14 cellular contexts compared by ENCODE assay signal in the genomic region with DNA sequence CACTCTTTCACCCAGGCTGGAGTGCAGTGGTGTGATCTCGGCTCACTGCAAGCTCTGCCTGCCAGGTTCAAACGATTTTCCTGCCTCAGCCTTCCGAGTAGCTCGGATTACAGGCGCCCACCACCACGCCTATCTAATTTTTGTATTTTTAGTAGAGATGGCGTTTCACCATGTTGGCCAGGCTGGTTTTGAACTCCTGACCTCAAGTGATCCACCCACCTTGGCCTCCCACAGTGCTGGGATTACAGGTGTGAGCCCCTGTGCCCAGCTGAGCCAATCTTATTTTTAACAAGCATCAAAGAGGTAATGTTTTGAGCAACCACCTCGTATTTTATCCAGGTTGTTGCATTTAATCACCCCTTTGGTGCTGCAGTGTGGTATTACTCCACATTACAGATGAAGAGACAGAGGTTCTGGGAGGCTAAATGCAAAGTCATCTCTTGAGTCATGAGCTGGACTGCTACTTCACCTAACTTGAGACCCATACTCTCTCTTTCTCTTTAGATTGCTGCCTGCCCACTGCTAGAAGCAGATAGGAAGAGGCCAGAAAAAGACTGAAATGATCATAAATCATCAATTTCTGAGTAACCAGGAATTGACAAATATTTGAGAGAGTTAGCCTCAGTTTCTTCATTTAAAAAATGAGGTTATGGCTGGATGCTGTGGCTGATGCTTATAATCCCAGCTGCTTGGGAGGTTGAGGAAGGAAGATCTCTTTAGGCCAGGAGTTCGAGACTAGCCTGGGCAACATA.
DNase-seq lines count a peak whose midpoint lies in the region; ATAC-seq and TF ChIP-seq lines count a peak whose summit lies in the region.
"Had no signal": no experiment of that assay in that cellular context is flagged by ENCODE, and none has a peak within 500 bp of the region (broad histone marks: within the 10 kb centered on the region; RNA-seq: fewer than 3 reads in every experiment).

No MANE protein-coding gene starts in this region.

- H3K27ac Mint-ChIP-seq in activated CD4-positive, alpha-beta T cell treated with anti-CD3 and anti-CD28 coated beads for 36 hours, result peak overlapping the region; percentile 55
- H3K27ac Mint-ChIP-seq in glutamatergic neuron (ENCODE audit: unreplicated experiment) (peak overlapping the region; percentile 99), WTC11 (no peak overlapping the region)
- H3K27ac Mint-ChIP-seq: CD14-positive monocyte had no signal

- DNase-seq in activated CD4-positive, alpha-beta T cell treated with anti-CD3 and anti-CD28 coated beads for 36 hours, result peak; percentile 11
- no peak for DNase-seq in activated CD4-positive, alpha-beta T cell treated with anti-CD3 and anti-CD28 coated beads for 1 hour
- peak; percentile 22 for DNase-seq in Caki2 (ENCODE audit: low read depth)
- peak; percentile 37 for DNase-seq in OCI-M1 (lab: John Stamatoyannopoulos, UW)
- no peak for DNase-seq in glutamatergic neuron
- DNase-seq in stimulated activated CD4-positive, alpha-beta T cell treated with anti-CD3 and anti-CD28 coated beads, Interleukin-2, amount 100 ng/mL, for 48 hours, result no peak
- DNase-seq in WTC11 (ENCODE audit: low spot score), result no peak
- DNase-seq in NCI-H446 (lab: John Stamatoyannopoulos, UW), result no peak
- DNase-seq: COR-L47, NCI-H146, NCI-H748 treated with DMSO at 0.1 percent for 48 hours had no signal

- TF ChIP-seq CTCF in glutamatergic neuron (IDR thresholded peaks at IDR 0.05; ENCODE audit: partially characterized antibody, unreplicated experiment) (no peak), WTC11 (IDR thresholded peaks at IDR 0.05) (no peak)

- CTCF ChIA-PET in activated CD4-positive, alpha-beta T cell treated with anti-CD3 and anti-CD28 coated beads for 36 hours (lab: Charles Lee), result interaction anchor here (0.6 kb wide), 1 partner anchor 189 kb away, joined by 3 read pairs; no protein-coding TSS in a partner anchor
- CTCF ChIA-PET in WTC11 (lab: Charles Lee), result no interaction called here

- H3K27me3 Mint-ChIP-seq in activated CD4-positive, alpha-beta T cell treated with anti-CD3 and anti-CD28 coated beads for 36 hours, result no peaks in the 10 kb centered on the region
- peaks cover 10% of the 10 kb centered on the region for H3K27me3 Mint-ChIP-seq in glutamatergic neuron (ENCODE audit: unreplicated experiment)
- no peaks in the 10 kb centered on the region for H3K27me3 Mint-ChIP-seq in WTC11 (ENCODE audit: low read depth)

- no peak overlapping the region for H3K4me3 Mint-ChIP-seq in activated CD4-positive, alpha-beta T cell treated with anti-CD3 and anti-CD28 coated beads for 36 hours
- H3K4me3 Mint-ChIP-seq in glutamatergic neuron (ENCODE audit: unreplicated experiment), result no peak overlapping the region
- H3K4me3 Mint-ChIP-seq in WTC11, result no peak overlapping the region
- H3K4me3 Mint-ChIP-seq: CD14-positive monocyte had no signal

- in situ Hi-C loops in Caki2 (cut with HindIII; ENCODE audit: low pct_unique_long_range_greater_than_20kb, low sequenced_read_pairs), result no loop called here

- POLR2A ChIA-PET in activated CD4-positive, alpha-beta T cell treated with anti-CD3 and anti-CD28 coated beads for 36 hours (lab: Charles Lee), result no interaction called here
- POLR2A ChIA-PET in WTC11 (lab: Charles Lee), result no interaction called here

- no peaks in the 10 kb centered on the region for H3K9me3 Mint-ChIP-seq in activated CD4-positive, alpha-beta T cell treated with anti-CD3 and anti-CD28 coated beads for 36 hours (ENCODE audit: low read depth)
- H3K9me3 Mint-ChIP-seq in glutamatergic neuron (ENCODE audit: unreplicated experiment) (peaks cover 15% of the 10 kb centered on the region), WTC11 (peaks cover 3% of the 10 kb centered on the region; the same call in 1 of the 2 replicates)

- peak; percentile 84 for ATAC-seq in activated CD4-positive, alpha-beta T cell treated with anti-CD3 and anti-CD28 coated beads for 36 hours
- no peak for ATAC-seq in WTC11
- ATAC-seq: Panc1, Right ventricle myocardium inferior had no signal

- intact Hi-C loops in activated CD4-positive, alpha-beta T cell treated with anti-CD3 and anti-CD28 coated beads for 36 hours (cut with DNase I, micrococcal nuclease), result no loop called here

- peaks cover 41% of the 10 kb centered on the region for H3K4me1 Mint-ChIP-seq in activated CD4-positive, alpha-beta T cell treated with anti-CD3 and anti-CD28 coated beads for 36 hours
- peaks cover 34% of the 10 kb centered on the region for H3K4me1 Mint-ChIP-seq in glutamatergic neuron (ENCODE audit: low read depth, unreplicated experiment)
- peaks cover 13% of the 10 kb centered on the region for H3K4me1 Mint-ChIP-seq in WTC11

- no peaks in the 10 kb centered on the region for H3K36me3 Mint-ChIP-seq in activated CD4-positive, alpha-beta T cell treated with anti-CD3 and anti-CD28 coated beads for 36 hours (ENCODE audit: low read depth)
- H3K36me3 Mint-ChIP-seq in glutamatergic neuron (ENCODE audit: unreplicated experiment) (no peaks in the 10 kb centered on the region), WTC11 (no peaks in the 10 kb centered on the region)
- H3K36me3 Mint-ChIP-seq: CD14-positive monocyte had no signal

TF ChIP-seq in WTC11, 78 proteins besides CTCF, POLR2A, EP300 and RAD21:
- TF ChIP-seq SOX15 (CRISPR knock-in tag; IDR thresholded peaks at IDR 0.05) (no peak), TCF7 (CRISPR knock-in tag; IDR thresholded peaks at IDR 0.05; ENCODE audit: low read depth) (no peak), SP1 (CRISPR knock-in tag; conservative IDR thresholded peaks at IDR 0.05) (no peak), NR2C2 (CRISPR knock-in tag; IDR thresholded peaks at IDR 0.05) (no peak), ZNF396 (CRISPR knock-in tag; IDR thresholded peaks at IDR 0.05; ENCODE audit: borderline replicate concordance) (no peak)
- TF ChIP-seq, protein P1, sequence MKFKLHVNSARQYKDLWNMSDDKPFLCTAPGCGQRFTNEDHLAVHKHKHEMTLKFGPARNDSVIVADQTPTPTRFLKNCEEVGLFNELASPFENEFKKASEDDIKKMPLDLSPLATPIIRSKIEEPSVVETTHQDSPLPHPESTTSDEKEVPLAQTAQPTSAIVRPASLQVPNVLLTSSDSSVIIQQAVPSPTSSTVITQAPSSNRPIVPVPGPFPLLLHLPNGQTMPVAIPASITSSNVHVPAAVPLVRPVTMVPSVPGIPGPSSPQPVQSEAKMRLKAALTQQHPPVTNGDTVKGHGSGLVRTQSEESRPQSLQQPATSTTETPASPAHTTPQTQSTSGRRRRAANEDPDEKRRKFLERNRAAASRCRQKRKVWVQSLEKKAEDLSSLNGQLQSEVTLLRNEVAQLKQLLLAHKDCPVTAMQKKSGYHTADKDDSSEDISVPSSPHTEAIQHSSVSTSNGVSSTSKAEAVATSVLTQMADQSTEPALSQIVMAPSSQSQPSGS (CRISPR knock-in tag; IDR thresholded peaks at IDR 0.05; ENCODE audit: borderline replicate concordance, low read depth), result no peak
- TF ChIP-seq, protein P2, sequence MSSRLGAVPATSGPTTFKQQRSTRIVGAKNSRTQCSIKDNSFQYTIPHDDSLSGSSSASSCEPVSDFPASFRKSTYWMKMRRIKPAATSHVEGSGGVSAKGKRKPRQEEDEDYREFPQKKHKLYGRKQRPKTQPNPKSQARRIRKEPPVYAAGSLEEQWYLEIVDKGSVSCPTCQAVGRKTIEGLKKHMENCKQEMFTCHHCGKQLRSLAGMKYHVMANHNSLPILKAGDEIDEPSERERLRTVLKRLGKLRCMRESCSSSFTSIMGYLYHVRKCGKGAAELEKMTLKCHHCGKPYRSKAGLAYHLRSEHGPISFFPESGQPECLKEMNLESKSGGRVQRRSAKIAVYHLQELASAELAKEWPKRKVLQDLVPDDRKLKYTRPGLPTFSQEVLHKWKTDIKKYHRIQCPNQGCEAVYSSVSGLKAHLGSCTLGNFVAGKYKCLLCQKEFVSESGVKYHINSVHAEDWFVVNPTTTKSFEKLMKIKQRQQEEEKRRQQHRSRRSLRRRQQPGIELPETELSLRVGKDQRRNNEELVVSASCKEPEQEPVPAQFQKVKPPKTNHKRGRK (CRISPR knock-in tag; IDR thresholded peaks at IDR 0.05; ENCODE audit: borderline replicate concordance), result no peak
- TF ChIP-seq, protein P3, sequence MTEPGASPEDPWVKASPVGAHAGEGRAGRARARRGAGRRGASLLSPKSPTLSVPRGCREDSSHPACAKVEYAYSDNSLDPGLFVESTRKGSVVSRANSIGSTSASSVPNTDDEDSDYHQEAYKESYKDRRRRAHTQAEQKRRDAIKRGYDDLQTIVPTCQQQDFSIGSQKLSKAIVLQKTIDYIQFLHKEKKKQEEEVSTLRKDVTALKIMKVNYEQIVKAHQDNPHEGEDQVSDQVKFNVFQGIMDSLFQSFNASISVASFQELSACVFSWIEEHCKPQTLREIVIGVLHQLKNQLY (CRISPR knock-in tag; IDR thresholded peaks at IDR 0.05), result no peak
- TF ChIP-seq, protein P4, sequence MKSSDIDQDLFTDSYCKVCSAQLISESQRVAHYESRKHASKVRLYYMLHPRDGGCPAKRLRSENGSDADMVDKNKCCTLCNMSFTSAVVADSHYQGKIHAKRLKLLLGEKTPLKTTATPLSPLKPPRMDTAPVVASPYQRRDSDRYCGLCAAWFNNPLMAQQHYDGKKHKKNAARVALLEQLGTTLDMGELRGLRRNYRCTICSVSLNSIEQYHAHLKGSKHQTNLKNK (CRISPR knock-in tag; IDR thresholded peaks at IDR 0.05), result no peak
- TF ChIP-seq, protein P5, sequence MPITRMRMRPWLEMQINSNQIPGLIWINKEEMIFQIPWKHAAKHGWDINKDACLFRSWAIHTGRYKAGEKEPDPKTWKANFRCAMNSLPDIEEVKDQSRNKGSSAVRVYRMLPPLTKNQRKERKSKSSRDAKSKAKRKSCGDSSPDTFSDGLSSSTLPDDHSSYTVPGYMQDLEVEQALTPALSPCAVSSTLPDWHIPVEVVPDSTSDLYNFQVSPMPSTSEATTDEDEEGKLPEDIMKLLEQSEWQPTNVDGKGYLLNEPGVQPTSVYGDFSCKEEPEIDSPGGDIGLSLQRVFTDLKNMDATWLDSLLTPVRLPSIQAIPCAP (CRISPR knock-in tag; IDR thresholded peaks at IDR 0.05), result no peak

Comparison
In these comparisons a context has a peak if more than half of its experiments do, and no peak if none do; other contexts are left out.
1. DNase-seq: peak in activated CD4-positive, alpha-beta T cell treated with anti-CD3 and anti-CD28 coated beads for 36 hours (single experiment), Caki2 (single experiment) and OCI-M1 (single experiment); none in activated CD4-positive, alpha-beta T cell treated with anti-CD3 and anti-CD28 coated beads for 1 hour (single experiment), glutamatergic neuron (single experiment), stimulated activated CD4-positive, alpha-beta T cell treated with anti-CD3 and anti-CD28 coated beads, Interleukin-2, amount 100 ng/mL, for 48 hours (0 of 2), WTC11 (single experiment) and NCI-H446 (0 of 2).